ENCODE assay signal across 2 cellular contexts in genomic region chr1:197967066-197967465, GRCh38.
TF ChIP-seq lines count a peak whose summit lies in the region.

No MANE protein-coding gene starts in this region.

TF ChIP-seq in SK-N-SH treated with all-trans-retinoic acid at 6 μM for 48 hours, 23 proteins besides CTCF, POLR2A, EP300 and RAD21 (continued from another document):
- TF ChIP-seq CSRNP3 (CRISPR knock-in tag; IDR thresholded peaks at IDR 0.05) (no peak), RARB (CRISPR knock-in tag; IDR thresholded peaks at IDR 0.05) (no peak), BACH2 (CRISPR knock-in tag; IDR thresholded peaks at IDR 0.05; ENCODE audit: borderline replicate concordance) (no peak), TOX (CRISPR knock-in tag; IDR thresholded peaks at IDR 0.05; ENCODE audit: borderline replicate concordance) (no peak), ZFP3 (CRISPR knock-in tag; IDR thresholded peaks at IDR 0.05) (no peak), ISL1 (CRISPR knock-in tag; IDR thresholded peaks at IDR 0.05) (no peak), ZNF565 (CRISPR knock-in tag; conservative IDR thresholded peaks at IDR 0.05; ENCODE audit: low read depth) (no peak)
- TF ChIP-seq, protein P1, sequence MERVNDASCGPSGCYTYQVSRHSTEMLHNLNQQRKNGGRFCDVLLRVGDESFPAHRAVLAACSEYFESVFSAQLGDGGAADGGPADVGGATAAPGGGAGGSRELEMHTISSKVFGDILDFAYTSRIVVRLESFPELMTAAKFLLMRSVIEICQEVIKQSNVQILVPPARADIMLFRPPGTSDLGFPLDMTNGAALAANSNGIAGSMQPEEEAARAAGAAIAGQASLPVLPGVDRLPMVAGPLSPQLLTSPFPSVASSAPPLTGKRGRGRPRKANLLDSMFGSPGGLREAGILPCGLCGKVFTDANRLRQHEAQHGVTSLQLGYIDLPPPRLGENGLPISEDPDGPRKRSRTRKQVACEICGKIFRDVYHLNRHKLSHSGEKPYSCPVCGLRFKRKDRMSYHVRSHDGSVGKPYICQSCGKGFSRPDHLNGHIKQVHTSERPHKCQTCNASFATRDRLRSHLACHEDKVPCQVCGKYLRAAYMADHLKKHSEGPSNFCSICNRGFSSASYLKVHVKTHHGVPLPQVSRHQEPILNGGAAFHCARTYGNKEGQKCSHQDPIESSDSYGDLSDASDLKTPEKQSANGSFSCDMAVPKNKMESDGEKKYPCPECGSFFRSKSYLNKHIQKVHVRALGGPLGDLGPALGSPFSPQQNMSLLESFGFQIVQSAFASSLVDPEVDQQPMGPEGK (CRISPR knock-in tag; IDR thresholded peaks at IDR 0.05; ENCODE audit: borderline replicate concordance): no peak
- TF ChIP-seq, protein P2, sequence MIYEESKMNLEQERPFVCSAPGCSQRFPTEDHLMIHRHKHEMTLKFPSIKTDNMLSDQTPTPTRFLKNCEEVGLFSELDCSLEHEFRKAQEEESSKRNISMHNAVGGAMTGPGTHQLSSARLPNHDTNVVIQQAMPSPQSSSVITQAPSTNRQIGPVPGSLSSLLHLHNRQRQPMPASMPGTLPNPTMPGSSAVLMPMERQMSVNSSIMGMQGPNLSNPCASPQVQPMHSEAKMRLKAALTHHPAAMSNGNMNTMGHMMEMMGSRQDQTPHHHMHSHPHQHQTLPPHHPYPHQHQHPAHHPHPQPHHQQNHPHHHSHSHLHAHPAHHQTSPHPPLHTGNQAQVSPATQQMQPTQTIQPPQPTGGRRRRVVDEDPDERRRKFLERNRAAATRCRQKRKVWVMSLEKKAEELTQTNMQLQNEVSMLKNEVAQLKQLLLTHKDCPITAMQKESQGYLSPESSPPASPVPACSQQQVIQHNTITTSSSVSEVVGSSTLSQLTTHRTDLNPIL (CRISPR knock-in tag; IDR thresholded peaks at IDR 0.05; ENCODE audit: low read depth): no peak

TF ChIP-seq in SK-N-SH, 30 proteins besides CTCF, POLR2A, EP300 and RAD21 (continued from another document):
- no peak for TF ChIP-seq EZH2phosphoT487 (IDR thresholded peaks at IDR 0.05; ENCODE audit: borderline replicate concordance, low read depth)
- TF ChIP-seq GABPA (IDR thresholded peaks at IDR 0.05; ENCODE audit: low read depth): no peak
